ENCODE assay signal across 26 cellular contexts in the genomic region with DNA sequence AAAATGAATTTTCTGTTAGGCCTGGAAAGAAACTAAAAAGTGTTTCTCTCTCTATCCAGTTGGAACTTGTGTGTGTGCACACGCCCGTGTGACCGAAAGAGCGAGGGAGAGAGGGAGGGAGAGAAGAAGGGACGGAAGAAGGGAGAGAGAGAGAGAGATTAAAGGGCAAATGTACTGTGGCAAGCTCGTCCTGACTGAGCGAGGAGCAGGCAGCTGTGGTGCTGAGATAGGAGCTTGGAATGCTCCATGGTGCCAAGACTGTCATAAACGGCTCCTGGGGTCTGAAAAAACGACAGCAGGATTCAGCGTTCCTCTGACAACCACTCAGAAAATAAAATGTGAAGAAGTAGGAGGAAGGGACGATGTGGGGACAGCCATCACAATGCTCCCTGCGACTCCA.
"Had no signal": no experiment of that assay in that cellular context is flagged by ENCODE, and none has a peak within 500 bp of the region (broad histone marks: within the 10 kb centered on the region; RNA-seq: fewer than 3 reads in every experiment).

No MANE protein-coding gene starts in this region.

- H2AFZ ChIP-seq: parathyroid adenoma had no signal

- H3K9ac ChIP-seq: parathyroid adenoma had no signal

- H3K27ac ChIP-seq: colonic mucosa, epithelial cell of prostate, gastrocnemius medialis, parathyroid adenoma, sigmoid colon, skin epidermis, thoracic aorta, tibial nerve, upper lobe of left lung had no signal

- H3K4me1 ChIP-seq: colonic mucosa, gastrocnemius medialis, parathyroid adenoma, sigmoid colon, tibial nerve, upper lobe of left lung had no signal

- H3K79me2 ChIP-seq: parathyroid adenoma had no signal

- H3K4me3 Mint-ChIP-seq: dendritic cell treated with granulocyte-macrophage colony-stimulating factor and Interleukin-4, amounts not matched to agents 40 ng/mL and 50 ng/mL, for 4 days; endodermal cell; memory B cell; natural killer cell; stimulated activated naive B cell treated with anti-CD40 and anti-IgM and Interleukin-4, amounts not matched to agents 10 μg/mL and 1 μg/mL and 100 μg/mL, for 72 hours; stimulated activated naive CD8-positive, alpha-beta T cell treated with anti-CD3 and anti-CD28 coated beads, Interleukin-15, Interleukin-2, amounts not matched to agents 100 ng/mL and 50 ng/mL, for 24 hours had no signal

- H3K4me3 ChIP-seq: colonic mucosa, gastrocnemius medialis, lung, sigmoid colon, skin epidermis, thoracic aorta, tibial nerve, upper lobe of left lung had no signal

- H3K27me3 Mint-ChIP-seq: progenitor cell of endocrine pancreas; stimulated activated naive CD8-positive, alpha-beta T cell treated with anti-CD3 and anti-CD28 coated beads, Interleukin-15, Interleukin-2, amounts not matched to agents 100 ng/mL and 50 ng/mL, for 24 hours had no signal

- H3K27me3 ChIP-seq: colonic mucosa, sigmoid colon, upper lobe of left lung had no signal

- H3K36me3 Mint-ChIP-seq: memory B cell; stimulated activated naive B cell treated with anti-CD40 and anti-IgM and Interleukin-4, amounts not matched to agents 10 μg/mL and 1 μg/mL and 100 μg/mL, for 72 hours had no signal

- H3K27ac Mint-ChIP-seq: dendritic cell treated with granulocyte-macrophage colony-stimulating factor and Interleukin-4, amounts not matched to agents 40 ng/mL and 50 ng/mL, for 4 days; endodermal cell; memory B cell; natural killer cell; progenitor cell of endocrine pancreas; stimulated activated naive B cell treated with anti-CD40 and anti-IgM and Interleukin-4, amounts not matched to agents 10 μg/mL and 1 μg/mL and 100 μg/mL, for 72 hours; stimulated activated naive CD8-positive, alpha-beta T cell treated with anti-CD3 and anti-CD28 coated beads, Interleukin-15, Interleukin-2, amounts not matched to agents 100 ng/mL and 50 ng/mL, for 24 hours had no signal

- FAIRE-seq: islet of Langerhans had no signal

- ATAC-seq: esophagus mucosa; gastrocnemius medialis; left colon; natural killer cell; stimulated activated naive B cell treated with anti-CD40 and anti-IgM and Interleukin-4, amounts not matched to agents 10 μg/mL and 1 μg/mL and 100 μg/mL, for 72 hours had no signal

- H3K9me3 ChIP-seq: colonic mucosa, gastrocnemius medialis, thoracic aorta had no signal

- H3K36me3 ChIP-seq: colonic mucosa, gastrocnemius medialis, sigmoid colon, thoracic aorta, tibial nerve, upper lobe of left lung had no signal

- H3K4me1 Mint-ChIP-seq: memory B cell; stimulated activated naive B cell treated with anti-CD40 and anti-IgM and Interleukin-4, amounts not matched to agents 10 μg/mL and 1 μg/mL and 100 μg/mL, for 72 hours had no signal

- DNase-seq: colonic mucosa; effector CD8-positive, alpha-beta T cell; endodermal cell; foreskin fibroblast; gastrocnemius medialis; head of caudate nucleus; hippocampal formation; left colon; natural killer cell; sigmoid colon; stimulated activated CD4-positive, alpha-beta T cell treated with anti-CD3 and anti-CD28 coated beads, Interleukin-15, amount 100 ng/mL, for 24 hours; stimulated activated CD4-positive, alpha-beta T cell treated with anti-CD3 and anti-CD28 coated beads, Interleukin-2, amount 100 ng/mL, for 48 hours; stimulated activated naive B cell treated with anti-CD40 and anti-IgM and Interleukin-4, amounts not matched to agents 10 μg/mL and 1 μg/mL and 100 μg/mL, for 72 hours; upper lobe of left lung had no signal
